10 cellular contexts compared by ENCODE assay signal in genomic region chr2:109242654-109243331, GRCh38.
DNase-seq lines count a peak whose midpoint lies in the region; ATAC-seq, FAIRE-seq and TF ChIP-seq lines count a peak whose summit lies in the region.
"Had no signal": no experiment of that assay in that cellular context is flagged by ENCODE, and none has a peak within 500 bp of the region (broad histone marks: within the 10 kb centered on the region; RNA-seq: fewer than 3 reads in every experiment).

No MANE protein-coding gene starts in this region.

- H3K36me3 Mint-ChIP-seq in T-helper 17 cell (ENCODE audit: low read depth), result no peaks in the 10 kb centered on the region

- peaks cover 14% of the 10 kb centered on the region for H3K4me1 Mint-ChIP-seq in T-helper 17 cell

- ATAC-seq in T-helper 17 cell, result no peak
- ATAC-seq: stimulated activated naive CD8-positive, alpha-beta T cell treated with anti-CD3 and anti-CD28 coated beads, Interleukin-15, Interleukin-2, amounts not matched to agents 100 U/mL and 50 U/mL, for 24 hours had no signal

- H3K27ac Mint-ChIP-seq in T-helper 17 cell, result no peak overlapping the region

- H3K4me3 ChIP-seq in esophagus squamous epithelium (no peak overlapping the region), neutrophil (ENCODE audit: low read depth in 1 of 2, low read length in 1 of 2) (no peak overlapping the region)

- H3K27ac ChIP-seq in esophagus squamous epithelium, result peak overlapping the region; percentile 73 to 97 (median 84)
- peak overlapping the region; percentile 92 for H3K27ac ChIP-seq in neutrophil

- H3K4me1 ChIP-seq in esophagus squamous epithelium, result peaks cover 32 to 88% (median 52%) of the 10 kb centered on the region in 3 donors
- peaks cover 78 to 87% of the 10 kb centered on the region in 2 experiments for H3K4me1 ChIP-seq in neutrophil (ENCODE audit: control insufficient read depth in 1 of 2, insufficient read depth in 1 of 2, low read depth in 1 of 2, low read length in 1 of 2)

- no peak for FAIRE-seq in RCC 7860 (lab: Jason Lieb, UNC)
- FAIRE-seq: D721Med had no signal

- peaks cover 25% of the 10 kb centered on the region for H3K27me3 Mint-ChIP-seq in T-helper 17 cell

- no peaks in the 10 kb centered on the region for H3K36me3 ChIP-seq in esophagus squamous epithelium
- H3K36me3 ChIP-seq in neutrophil, result no peaks in the 10 kb centered on the region

- TF ChIP-seq POLR2A in esophagus squamous epithelium (IDR thresholded peaks at IDR 0.05), result no peak

- 52 to 53% methylated on average over 9 to 12 of the region's 12 CpGs for WGBS in esophagus squamous epithelium, 2 donors

- DNase-seq in AG08395 (ENCODE audit: low spot score) (peak; percentile 72), RCC 7860 (ENCODE audit: low spot score) (peak; percentile 16), esophagus squamous epithelium (lab: John Stamatoyannopoulos, UW) (no peak), NK-92 (lab: John Stamatoyannopoulos, UW; ENCODE audit: unreplicated experiment) (no peak), NCI-H82 (lab: John Stamatoyannopoulos, UW) (no peak), T-helper 17 cell (no peak), T1000 (lab: John Stamatoyannopoulos, UW) (no peak)
- DNase-seq: stimulated activated naive CD8-positive, alpha-beta T cell treated with anti-CD3 and anti-CD28 coated beads, Interleukin-15, Interleukin-2, amounts not matched to agents 100 U/mL and 50 U/mL, for 24 hours had no signal

- no peak overlapping the region for H3K4me3 Mint-ChIP-seq in T-helper 17 cell

- H3K9me3 ChIP-seq in esophagus squamous epithelium (no peaks in the 10 kb centered on the region), neutrophil (no peaks in the 10 kb centered on the region), T-helper 17 cell (ENCODE audit: control insufficient read depth, low read length, poor library complexity, severe bottlenecking) (no peaks in the 10 kb centered on the region)

- intact Hi-C loops in esophagus squamous epithelium (cut with DNase I), result no loop called here

- H3K27me3 ChIP-seq in esophagus squamous epithelium, result no peaks in the 10 kb centered on the region
- H3K27me3 ChIP-seq in neutrophil, result no peaks in the 10 kb centered on the region

- no peak for TF ChIP-seq CTCF in esophagus squamous epithelium (IDR thresholded peaks at IDR 0.05)
- no peak for TF ChIP-seq CTCF in neutrophil (IDR thresholded peaks at IDR 0.05)

Comparison
In these comparisons a context has a peak if more than half of its experiments do, and no peak if none do; other contexts are left out.
1. DNase-seq: peak in AG08395 (single experiment) and RCC 7860 (single experiment); none in esophagus squamous epithelium (single experiment), NK-92 (single experiment), NCI-H82 (single experiment), T-helper 17 cell (0 of 3) and T1000 (single experiment).